Comparison of ENCODE assay signal across 2 cellular contexts in the genomic region with DNA sequence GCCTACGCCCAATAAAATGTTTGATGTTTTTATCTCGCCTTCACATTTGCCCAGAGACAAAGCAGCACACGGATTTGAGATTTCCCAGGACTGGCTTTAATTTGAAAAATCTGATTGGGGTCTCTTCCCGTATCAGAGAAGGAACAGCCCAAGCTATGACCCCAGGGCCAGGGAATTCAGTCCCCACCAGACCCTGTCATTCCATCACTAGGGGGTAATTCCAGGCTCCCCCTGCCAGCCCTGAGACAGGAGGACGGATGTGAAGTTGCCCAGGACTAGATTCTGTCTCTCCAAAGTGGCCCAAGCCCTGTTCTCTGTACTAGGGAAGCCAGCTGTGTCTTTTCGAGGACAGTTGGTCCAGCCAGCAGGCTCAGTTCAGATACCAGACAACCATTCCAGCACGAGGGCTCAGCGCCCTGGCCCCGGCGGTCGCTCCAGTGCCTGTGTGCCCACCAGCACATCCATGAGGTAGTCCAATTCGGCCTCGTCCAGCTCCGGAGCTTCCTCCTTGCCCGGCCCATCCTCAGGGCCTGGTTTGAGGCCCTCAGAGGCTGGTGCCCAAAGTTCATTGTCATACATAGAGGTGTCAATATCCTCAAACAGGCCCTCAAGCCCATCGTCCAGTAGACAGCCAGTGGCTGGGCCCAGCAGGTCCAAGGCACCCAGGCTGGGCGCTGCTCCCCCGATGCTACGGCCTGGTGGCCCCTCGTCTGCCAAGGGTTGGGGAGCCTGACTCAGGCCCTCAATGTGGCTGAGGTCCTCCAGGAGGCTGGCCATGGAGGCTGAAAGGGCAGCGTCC.
TF ChIP-seq lines count a peak whose summit lies in the region.

No MANE protein-coding gene starts in this region.

TF ChIP-seq in A549, 52 proteins besides CTCF, POLR2A, EP300 and RAD21:
- no peak for TF ChIP-seq MAZ (IDR thresholded peaks at IDR 0.05; ENCODE audit: borderline replicate concordance, low read depth, low read length)
- peak; percentile 19; the same call in 1 of the 2 replicates for TF ChIP-seq HOXB5 (CRISPR knock-in tag; IDR thresholded peaks at IDR 0.05)
- TF ChIP-seq, protein P1, sequence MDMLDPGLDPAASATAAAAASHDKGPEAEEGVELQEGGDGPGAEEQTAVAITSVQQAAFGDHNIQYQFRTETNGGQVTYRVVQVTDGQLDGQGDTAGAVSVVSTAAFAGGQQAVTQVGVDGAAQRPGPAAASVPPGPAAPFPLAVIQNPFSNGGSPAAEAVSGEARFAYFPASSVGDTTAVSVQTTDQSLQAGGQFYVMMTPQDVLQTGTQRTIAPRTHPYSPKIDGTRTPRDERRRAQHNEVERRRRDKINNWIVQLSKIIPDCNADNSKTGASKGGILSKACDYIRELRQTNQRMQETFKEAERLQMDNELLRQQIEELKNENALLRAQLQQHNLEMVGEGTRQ (IDR thresholded peaks at IDR 0.05), result no peak
- no peak for TF ChIP-seq ZNF302 (CRISPR knock-in tag; IDR thresholded peaks at IDR 0.05)
TF ChIP-seq in A549: peak in this region for 1.

TF ChIP-seq in IMR-90, 13 proteins besides CTCF, POLR2A, EP300 and RAD21:
- no peak for TF ChIP-seq BHLHE40 (IDR thresholded peaks at IDR 0.05; ENCODE audit: low read depth, low read length)
- no peak for TF ChIP-seq RCOR1 (IDR thresholded peaks at IDR 0.05; ENCODE audit: insufficient replicate concordance, low read length)
- no peak for TF ChIP-seq RFX5 (IDR thresholded peaks at IDR 0.05; ENCODE audit: low read depth, low read length)
- TF ChIP-seq MAZ (IDR thresholded peaks at IDR 0.05; ENCODE audit: borderline replicate concordance, low read depth, low read length), result no peak
- TF ChIP-seq CHD1 (IDR thresholded peaks at IDR 0.05; ENCODE audit: low read depth, low read length), result no peak
- TF ChIP-seq CEBPB (IDR thresholded peaks at IDR 0.05; ENCODE audit: low read depth, low read length), result no peak
- no peak for TF ChIP-seq MXI1 (IDR thresholded peaks at IDR 0.05; ENCODE audit: borderline replicate concordance, low read depth, low read length)
- TF ChIP-seq, protein P1 (IDR thresholded peaks at IDR 0.05; ENCODE audit: low read depth, low read length), result no peak
- no peak for TF ChIP-seq SMC3 (IDR thresholded peaks at IDR 0.05; ENCODE audit: low read depth, low read length)
- TF ChIP-seq NFE2L2 (IDR thresholded peaks at IDR 0.05; ENCODE audit: low read depth, low read length), result no peak
- TF ChIP-seq FOS (IDR thresholded peaks at IDR 0.05; ENCODE audit: low read depth, low read length), result no peak
- TF ChIP-seq, protein P2, sequence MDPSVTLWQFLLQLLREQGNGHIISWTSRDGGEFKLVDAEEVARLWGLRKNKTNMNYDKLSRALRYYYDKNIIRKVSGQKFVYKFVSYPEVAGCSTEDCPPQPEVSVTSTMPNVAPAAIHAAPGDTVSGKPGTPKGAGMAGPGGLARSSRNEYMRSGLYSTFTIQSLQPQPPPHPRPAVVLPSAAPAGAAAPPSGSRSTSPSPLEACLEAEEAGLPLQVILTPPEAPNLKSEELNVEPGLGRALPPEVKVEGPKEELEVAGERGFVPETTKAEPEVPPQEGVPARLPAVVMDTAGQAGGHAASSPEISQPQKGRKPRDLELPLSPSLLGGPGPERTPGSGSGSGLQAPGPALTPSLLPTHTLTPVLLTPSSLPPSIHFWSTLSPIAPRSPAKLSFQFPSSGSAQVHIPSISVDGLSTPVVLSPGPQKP (IDR thresholded peaks at IDR 0.05; ENCODE audit: borderline replicate concordance, low read depth, low read length), result no peak
- TF ChIP-seq MAFK (IDR thresholded peaks at IDR 0.05; ENCODE audit: low read depth, low read length), result no peak
